Comparison of ENCODE assay signal across 1 cellular context in the genomic region with DNA sequence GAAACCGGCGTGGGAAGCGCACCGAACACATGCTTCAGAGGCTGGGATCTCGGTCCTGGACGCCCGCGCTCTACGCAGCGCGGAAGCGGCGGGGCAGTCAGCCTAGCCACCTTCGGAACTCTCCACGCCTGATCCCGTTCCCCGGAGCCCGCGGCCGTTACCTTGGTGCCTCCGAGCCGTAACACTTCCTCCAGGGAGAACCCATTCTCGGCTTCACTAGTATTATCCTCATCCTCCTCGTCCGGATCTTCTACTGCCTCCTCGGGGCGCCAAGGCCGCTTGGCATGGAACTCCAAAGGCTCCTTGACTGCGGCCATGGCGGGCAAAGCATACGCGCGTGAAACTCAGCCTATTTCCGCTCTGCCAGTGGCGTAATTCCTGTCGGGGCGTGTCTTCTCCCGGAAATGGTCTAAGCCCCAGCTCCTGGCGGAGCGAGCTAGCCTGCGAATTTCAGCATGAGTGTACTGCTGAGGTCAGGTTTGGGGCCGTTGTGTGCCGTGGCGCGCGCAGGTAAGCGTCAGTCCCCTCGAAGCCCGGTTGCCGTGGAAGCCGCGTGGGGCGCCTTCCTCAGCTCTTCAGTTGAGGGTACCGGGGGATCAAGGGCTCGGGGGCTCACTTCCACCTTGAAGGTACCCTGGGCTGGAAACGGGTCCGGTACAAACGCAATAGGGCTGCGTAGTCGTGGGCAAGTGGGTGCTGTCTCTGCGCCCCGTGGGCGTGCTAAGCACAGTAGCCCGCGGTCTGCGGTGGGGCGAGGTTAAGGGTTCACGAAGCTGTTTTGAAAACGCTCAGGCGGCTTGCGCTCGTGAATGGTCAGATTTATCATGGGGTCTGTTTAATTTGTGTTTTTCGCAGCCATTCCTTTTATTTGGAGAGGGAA.
TF ChIP-seq lines count a peak whose summit lies in the region.

Gene CEBPZ, minus strand, starts transcription at position 346 of the 880 bp plus-strand sequence. Its CDS starts 29 bp downstream, at position 317.
Gene NDUFAF7, plus strand, starts transcription at position 408 of the 880 bp plus-strand sequence. Its CDS starts 48 bp downstream, at position 456.

TF ChIP-seq in A549, 52 proteins besides CTCF, POLR2A, EP300 and RAD21 (continued from another document):
- TF ChIP-seq, protein P1, sequence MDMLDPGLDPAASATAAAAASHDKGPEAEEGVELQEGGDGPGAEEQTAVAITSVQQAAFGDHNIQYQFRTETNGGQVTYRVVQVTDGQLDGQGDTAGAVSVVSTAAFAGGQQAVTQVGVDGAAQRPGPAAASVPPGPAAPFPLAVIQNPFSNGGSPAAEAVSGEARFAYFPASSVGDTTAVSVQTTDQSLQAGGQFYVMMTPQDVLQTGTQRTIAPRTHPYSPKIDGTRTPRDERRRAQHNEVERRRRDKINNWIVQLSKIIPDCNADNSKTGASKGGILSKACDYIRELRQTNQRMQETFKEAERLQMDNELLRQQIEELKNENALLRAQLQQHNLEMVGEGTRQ (IDR thresholded peaks at IDR 0.05): no peak; the same call in 1 of the 2 replicates
- TF ChIP-seq CBX8 (IDR thresholded peaks at IDR 0.05): no peak
- no peak for TF ChIP-seq KDM1A (IDR thresholded peaks at IDR 0.05; ENCODE audit: low read depth)
- TF ChIP-seq RARB (CRISPR knock-in tag; IDR thresholded peaks at IDR 0.05): no peak
- no peak for TF ChIP-seq RNF2 (IDR thresholded peaks at IDR 0.05; ENCODE audit: borderline replicate concordance, low read depth)
- TF ChIP-seq MAZ (IDR thresholded peaks at IDR 0.05; ENCODE audit: borderline replicate concordance, low read depth, low read length): no peak
- TF ChIP-seq, protein P2, sequence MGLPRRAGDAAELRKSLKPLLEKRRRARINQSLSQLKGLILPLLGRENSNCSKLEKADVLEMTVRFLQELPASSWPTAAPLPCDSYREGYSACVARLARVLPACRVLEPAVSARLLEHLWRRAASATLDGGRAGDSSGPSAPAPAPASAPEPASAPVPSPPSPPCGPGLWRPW (IDR thresholded peaks at IDR 0.05): no peak
- no peak for TF ChIP-seq BHLHE40 (IDR thresholded peaks at IDR 0.05; ENCODE audit: low read depth, low read length)
- no peak for TF ChIP-seq HEYL (CRISPR knock-in tag; IDR thresholded peaks at IDR 0.05)
- TF ChIP-seq EHMT2 (IDR thresholded peaks at IDR 0.05; ENCODE audit: low read depth): no peak
- TF ChIP-seq, protein P3, sequence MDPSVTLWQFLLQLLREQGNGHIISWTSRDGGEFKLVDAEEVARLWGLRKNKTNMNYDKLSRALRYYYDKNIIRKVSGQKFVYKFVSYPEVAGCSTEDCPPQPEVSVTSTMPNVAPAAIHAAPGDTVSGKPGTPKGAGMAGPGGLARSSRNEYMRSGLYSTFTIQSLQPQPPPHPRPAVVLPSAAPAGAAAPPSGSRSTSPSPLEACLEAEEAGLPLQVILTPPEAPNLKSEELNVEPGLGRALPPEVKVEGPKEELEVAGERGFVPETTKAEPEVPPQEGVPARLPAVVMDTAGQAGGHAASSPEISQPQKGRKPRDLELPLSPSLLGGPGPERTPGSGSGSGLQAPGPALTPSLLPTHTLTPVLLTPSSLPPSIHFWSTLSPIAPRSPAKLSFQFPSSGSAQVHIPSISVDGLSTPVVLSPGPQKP (IDR thresholded peaks at IDR 0.05; ENCODE audit: low read depth, low read length): no peak
- TF ChIP-seq JUN (IDR thresholded peaks at IDR 0.05): peak; percentile 78 to 93
- no peak for TF ChIP-seq ZSCAN20 (CRISPR knock-in tag; IDR thresholded peaks at IDR 0.05)
- 0 out of 2 replicates have a peak, but pooled peaks have one; percentile 2 for TF ChIP-seq TP53 (CRISPR knock-in tag; IDR thresholded peaks at IDR 0.05)
- TF ChIP-seq CBX2 (IDR thresholded peaks at IDR 0.05; ENCODE audit: borderline replicate concordance, low read depth): no peak
- TF ChIP-seq REST (IDR thresholded peaks at IDR 0.05): 0 out of 2 replicates have a peak, but pooled peaks have one; percentile 2
- TF ChIP-seq HOXB5 (CRISPR knock-in tag; IDR thresholded peaks at IDR 0.05): no peak
- TF ChIP-seq HOXA7 (CRISPR knock-in tag; IDR thresholded peaks at IDR 0.05): no peak
- TF ChIP-seq TFCP2L1 (CRISPR knock-in tag; IDR thresholded peaks at IDR 0.05): no peak
- no peak for TF ChIP-seq SREBF2 (IDR thresholded peaks at IDR 0.05)
- no peak for TF ChIP-seq FOXS1 (CRISPR knock-in tag; IDR thresholded peaks at IDR 0.05)
- TF ChIP-seq NR3C1 (IDR thresholded peaks at IDR 0.05): no peak
- peak; percentile 92; the same call in 2 of the 3 replicates for TF ChIP-seq BCL3 (IDR thresholded peaks at IDR 0.05)
- TF ChIP-seq, protein P4, sequence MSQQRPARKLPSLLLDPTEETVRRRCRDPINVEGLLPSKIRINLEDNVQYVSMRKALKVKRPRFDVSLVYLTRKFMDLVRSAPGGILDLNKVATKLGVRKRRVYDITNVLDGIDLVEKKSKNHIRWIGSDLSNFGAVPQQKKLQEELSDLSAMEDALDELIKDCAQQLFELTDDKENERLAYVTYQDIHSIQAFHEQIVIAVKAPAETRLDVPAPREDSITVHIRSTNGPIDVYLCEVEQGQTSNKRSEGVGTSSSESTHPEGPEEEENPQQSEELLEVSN (IDR thresholded peaks at IDR 0.05; ENCODE audit: borderline replicate concordance, low read depth): peak; percentile 79
- TF ChIP-seq CEBPB (IDR thresholded peaks at IDR 0.05): peak in 1 of 2 experiments; percentile 49; a peak in 1 of 4 replicates
- no peak for TF ChIP-seq ZFP36 (IDR thresholded peaks at IDR 0.05; ENCODE audit: borderline replicate concordance, partially characterized antibody)
- TF ChIP-seq ATOH8 (CRISPR knock-in tag; IDR thresholded peaks at IDR 0.05; ENCODE audit: low read depth): no peak
- TF ChIP-seq ZNF302 (CRISPR knock-in tag; IDR thresholded peaks at IDR 0.05): no peak
- no peak for TF ChIP-seq PBX3 (IDR thresholded peaks at IDR 0.05)
- no peak for TF ChIP-seq FOSL2 (IDR thresholded peaks at IDR 0.05)
- no peak for TF ChIP-seq FOSL2 (CRISPR knock-in tag; IDR thresholded peaks at IDR 0.05)
